In genomic region chr14:75088566-75089373, GRCh38 we compare ENCODE assay signal across 8 cellular contexts. TPM values are rescaled to one million over a fixed set of nuclear protein-coding genes. Genes with fewer than 3 reads are reported as not detected.
DNase-seq lines count a peak whose midpoint lies in the region; ATAC-seq, FAIRE-seq and TF ChIP-seq lines count a peak whose summit lies in the region.

No MANE protein-coding gene starts in this region.

- no TSS peak for BruUV-seq in mammary epithelial cell (replicated peaks; lab: Mats Ljungman, UMichigan)

- H3K27ac ChIP-seq in MM.1S (ENCODE audit: low read length) (no peak overlapping the region), SK-N-SH (ENCODE audit: low read depth in 2 of 2, low read length in 1 of 2) (no peak overlapping the region), mammary epithelial cell (ENCODE audit: insufficient read depth, low read depth, low read length) (no peak overlapping the region), kidney (ENCODE audit: low read depth in 2 of 2, low read length in 2 of 2) (no peak overlapping the region)

- in situ Hi-C loops in mammary epithelial cell (cut with MboI; ENCODE audit: low sequenced_read_pairs in 2 of 2) = loop anchor here in 1 of 2 donors (10.0 kb wide), 1 partner anchor 174 kb away; no protein-coding TSS in a partner anchor

- WGBS in SK-N-SH (ENCODE audit: low lambda C conversion rate) = 61% methylated on average over 7 of the region's 7 CpGs
- 59% methylated on average over 7 of the region's 7 CpGs for WGBS in mammary epithelial cell (ENCODE audit: low coverage, missing lambda C conversion rate)

- no peak overlapping the region for H3K4me2 ChIP-seq in MM.1S (ENCODE audit: low read depth, low read length)
- H3K4me2 ChIP-seq in SK-N-SH = no peak overlapping the region
- H3K4me2 ChIP-seq in mammary epithelial cell (ENCODE audit: insufficient read depth, low read depth, low read length) = no peak overlapping the region

- CTCF ChIA-PET in SK-N-SH (lab: Yijun Ruan, JAX) (interaction anchor here (0.6 to 15.6 kb wide), 71 partner anchors 8 to 411 kb away, joined by 3 to 290 read pairs (median 5); partner anchors contain the start of genes ACYP1, EIF2B2, PGF and RPS6KL1), mammary epithelial cell (lab: Charles Lee; ENCODE audit: low non-redundant PET) (interaction anchor here (0.7 kb wide), 3 partner anchors 75 to 234 kb away, joined by 3 read pairs; no protein-coding TSS in a partner anchor)

- H3K4me1 ChIP-seq in MM.1S (ENCODE audit: low read length) (no peaks in the 10 kb centered on the region), SK-N-SH (ENCODE audit: control insufficient read depth in 1 of 2, insufficient read depth in 2 of 2, low read depth in 1 of 2, low read length in 1 of 2) (no peaks in the 10 kb centered on the region), mammary epithelial cell (ENCODE audit: insufficient read depth, low read length) (peaks cover 3% of the 10 kb centered on the region), kidney (ENCODE audit: control insufficient read depth in 1 of 2, insufficient read depth in 1 of 2, low read depth in 1 of 2, low read length in 2 of 2) (no peaks in the 10 kb centered on the region)

- dilution Hi-C loops in mammary epithelial cell (cut with HindIII; ENCODE audit: low sequenced_read_pairs) = no loop called here

- POLR2A ChIA-PET in SK-N-SH (lab: Yijun Ruan, JAX) = no interaction called here

- H3K9me2 ChIP-seq in MM.1S (replicated peaks; ENCODE audit: insufficient read depth, low read length) = no peaks in the 10 kb centered on the region
- no peaks in the 10 kb centered on the region for H3K9me2 ChIP-seq in SK-N-SH

- no peak for ATAC-seq in HG03342 (IDR thresholded peaks at IDR 0.05; ENCODE audit: unreplicated experiment)

- H3K27me3 ChIP-seq in MM.1S (replicated peaks; ENCODE audit: insufficient read depth, low read length) (no peaks in the 10 kb centered on the region), SK-N-SH (ENCODE audit: insufficient read depth) (no peaks in the 10 kb centered on the region), mammary epithelial cell (ENCODE audit: insufficient read depth, low read length) (no peaks in the 10 kb centered on the region)

- TF ChIP-seq RAD21 in SK-N-SH (IDR thresholded peaks at IDR 0.05; ENCODE audit: low read length) = peak; percentile 95

- H3K9me3 ChIP-seq in MM.1S (replicated peaks; ENCODE audit: insufficient read depth, low read length) (no peaks in the 10 kb centered on the region), SK-N-SH (no peaks in the 10 kb centered on the region), mammary epithelial cell (replicated peaks; ENCODE audit: insufficient read depth, low read length) (no peaks in the 10 kb centered on the region), kidney (ENCODE audit: control insufficient read depth in 1 of 2, low read length in 2 of 2) (no peaks in the 10 kb centered on the region)

- TF ChIP-seq CTCF in MM.1S (IDR thresholded peaks at IDR 0.05; ENCODE audit: low read length) (peak; percentile 54), SK-N-SH (IDR thresholded peaks at IDR 0.05) (peak; percentile 91), mammary epithelial cell (conservative IDR thresholded peaks at IDR 0.05 in 1 of 2, IDR thresholded peaks at IDR 0.05 in 1 of 2; ENCODE audit: extremely low read depth in 1 of 2, insufficient read depth in 1 of 2, low read depth in 1 of 2, low read length in 2 of 2) (peak; percentile 77 to 82), kidney (IDR thresholded peaks at IDR 0.05; ENCODE audit: borderline replicate concordance, extremely low read depth, insufficient read depth) (peak; percentile 85)

- TF ChIP-seq EP300 in SK-N-SH (IDR thresholded peaks at IDR 0.05; ENCODE audit: borderline replicate concordance in 1 of 2, low read depth in 1 of 2, low read length in 1 of 2) = no peak

- no peaks in the 10 kb centered on the region for H3K79me2 ChIP-seq in MM.1S (ENCODE audit: low read length)
- no peaks in the 10 kb centered on the region for H3K79me2 ChIP-seq in SK-N-SH (ENCODE audit: insufficient read depth)
- H3K79me2 ChIP-seq in mammary epithelial cell (ENCODE audit: insufficient read depth, low read length) = no peaks in the 10 kb centered on the region

- H3K36me3 ChIP-seq in MM.1S (replicated peaks; ENCODE audit: insufficient read depth, low read length) (no peaks in the 10 kb centered on the region), SK-N-SH (replicated peaks in 1 of 2; ENCODE audit: control insufficient read depth in 1 of 2, insufficient read depth in 2 of 2, low read length in 1 of 2) (peaks cover 45 to 57% of the 10 kb centered on the region in 2 experiments), mammary epithelial cell (ENCODE audit: insufficient read depth, low read length) (peaks cover 33% of the 10 kb centered on the region), kidney (ENCODE audit: control insufficient read depth in 1 of 2, insufficient read depth in 2 of 2, low read length in 2 of 2) (peaks cover 31 to 39% of the 10 kb centered on the region in 2 donors)

- H2AFZ ChIP-seq in MM.1S (ENCODE audit: low read length) = no peak overlapping the region
- no peak overlapping the region for H2AFZ ChIP-seq in SK-N-SH (ENCODE audit: low read depth)
- H2AFZ ChIP-seq in mammary epithelial cell (ENCODE audit: low read depth, low read length) = no peak overlapping the region

- DNase-seq in NCI-H510A treated with DMSO at 0.1 percent for 48 hours (lab: John Stamatoyannopoulos, UW) (peak; percentile 51), NCI-H510A (lab: John Stamatoyannopoulos, UW) (no peak), MM.1S (peak; percentile 23), SK-N-SH (peak; percentile 66), mammary epithelial cell (peak; percentile 52), kidney (no peak)
- DNase-seq in stimulated activated CD8-positive, alpha-beta memory T cell treated with anti-CD3 and anti-CD28 coated beads, Interleukin-7, amount 100 ng/mL, for 4 hours (ENCODE audit: low read depth in 2 of 2) = peak; percentile 3 to 12

- H3F3A ChIP-seq in MM.1S (ENCODE audit: insufficient read depth, low read length) (no peaks in the 10 kb centered on the region), SK-N-SH (replicated peaks; ENCODE audit: insufficient read depth) (peaks cover 10% of the 10 kb centered on the region)

- intact Hi-C loops in mammary epithelial cell (cut with micrococcal nuclease) = loop anchor here (1.0 to 5.0 kb wide), 4 partner anchors 86 to 227 kb away; partner anchors contain the start of gene EIF2B2
- intact Hi-C loops in kidney (cut with DNase I) = loop anchor here (10.0 kb wide), 1 partner anchor 144 kb away; no protein-coding TSS in a partner anchor

- H3K4me3 ChIP-seq in MM.1S (ENCODE audit: low read length) (no peak overlapping the region), SK-N-SH (ENCODE audit: low read depth in 2 of 2, low read length in 1 of 2) (no peak overlapping the region), mammary epithelial cell (replicated peaks in 1 of 3; ENCODE audit: insufficient read depth in 1 of 3, low read depth in 2 of 3, low read length in 3 of 3) (no peak overlapping the region), kidney (ENCODE audit: low read length in 2 of 2) (no peak overlapping the region)

- FAIRE-seq in kidney (lab: Jason Lieb, UNC) = no peak

- no peaks in the 10 kb centered on the region for H4K20me1 ChIP-seq in MM.1S (ENCODE audit: insufficient read depth, low read length)
- no peaks in the 10 kb centered on the region for H4K20me1 ChIP-seq in SK-N-SH (ENCODE audit: insufficient read depth)
- H4K20me1 ChIP-seq in mammary epithelial cell (ENCODE audit: insufficient read depth, low read length) = no peaks in the 10 kb centered on the region

- H3K9ac ChIP-seq in MM.1S (ENCODE audit: low read length) (no peak overlapping the region), SK-N-SH (no peak overlapping the region), mammary epithelial cell (ENCODE audit: insufficient read depth, low read length) (no peak overlapping the region), kidney (ENCODE audit: low read length in 2 of 2) (no peak overlapping the region)

TF ChIP-seq in SK-N-SH, 30 proteins besides CTCF, POLR2A, EP300 and RAD21:
- TF ChIP-seq SMC3 (IDR thresholded peaks at IDR 0.05; ENCODE audit: low read depth, low read length) (peak; percentile 81), NFIC (IDR thresholded peaks at IDR 0.05; ENCODE audit: borderline replicate concordance) (no peak)

RNA-seq across cellular contexts. Expression of gene ZC2HC1C, which starts 19.3 kb away (rescaled TPM):
- polyA plus RNA-seq in SK-N-SH (2012; rRNA removed) (1.2 and 1.4 TPM in 2 replicates), mammary epithelial cell (0.94 TPM), kidney (ENCODE audit: insufficient read depth, low read depth, low replicate concordance) (11.9 TPM)
- 1.2 TPM in 2 replicates for polyA plus RNA-seq in SK-N-SH (2012; cell fraction: cytosol; rRNA removed)
- polyA plus RNA-seq in SK-N-SH (2012; cell fraction: nucleus; rRNA removed) = 1.2 and 2.8 TPM in 2 replicates
- total RNA-seq in mammary epithelial cell (under 1 TPM; 0.17 to 0.89 TPM), kidney (6.7 TPM)
- polyA minus RNA-seq in mammary epithelial cell = not detected

RNA-seq across cellular contexts. Expression of gene ACYP1, which starts 24.9 kb away (rescaled TPM):
- polyA plus RNA-seq in SK-N-SH (2012; rRNA removed) (53.5 and 70.1 TPM in 2 replicates), mammary epithelial cell (25.7 TPM), kidney (ENCODE audit: insufficient read depth, low read depth, low replicate concordance) (16.8 TPM)
- polyA plus RNA-seq in SK-N-SH (2012; cell fraction: cytosol; rRNA removed) = 86.5 and 95.9 TPM in 2 replicates
- polyA plus RNA-seq in SK-N-SH (2012; cell fraction: nucleus; rRNA removed) = 26.7 and 40.9 TPM in 2 replicates
- total RNA-seq in mammary epithelial cell (10 to 100 TPM in 1 of 2 donors, 1 to 10 TPM in 1; 5.3 to 27.0 TPM), kidney (20.6 TPM)
- 24.4 TPM for polyA minus RNA-seq in mammary epithelial cell

RNA-seq across cellular contexts. Expression of gene MLH3, which starts 37.5 kb away (rescaled TPM):
- polyA plus RNA-seq in SK-N-SH (2012; rRNA removed) (3.8 and 4.7 TPM in 2 replicates), mammary epithelial cell (5.5 TPM), kidney (ENCODE audit: insufficient read depth, low read depth, low replicate concordance) (21.7 TPM)
- polyA plus RNA-seq in SK-N-SH (2012; cell fraction: cytosol; rRNA removed) = 2.9 and 3.8 TPM in 2 replicates
- 12.6 and 15.9 TPM in 2 replicates for polyA plus RNA-seq in SK-N-SH (2012; cell fraction: nucleus; rRNA removed)
- total RNA-seq in mammary epithelial cell (10 to 100 TPM; 11.9 to 15.8 TPM), kidney (31.2 TPM)
- 20.7 TPM for polyA minus RNA-seq in mammary epithelial cell

RNA-seq across cellular contexts. Expression of gene NEK9, which starts 38.1 kb away (rescaled TPM):
- polyA plus RNA-seq in SK-N-SH (2012; rRNA removed) (48.1 and 53.3 TPM in 2 replicates), mammary epithelial cell (17.7 TPM), kidney (ENCODE audit: insufficient read depth, low read depth, low replicate concordance) (25.4 TPM)
- 50.2 and 51.3 TPM in 2 replicates for polyA plus RNA-seq in SK-N-SH (2012; cell fraction: cytosol; rRNA removed)
- polyA plus RNA-seq in SK-N-SH (2012; cell fraction: nucleus; rRNA removed) = 111 and 119 TPM in 2 replicates
- total RNA-seq in mammary epithelial cell (10 to 100 TPM; 31.7 to 58.0 TPM), kidney (81.5 TPM)
- 54.9 TPM for polyA minus RNA-seq in mammary epithelial cell

Comparison
In these comparisons a context has a peak if more than half of its experiments do, and no peak if none do; other contexts are left out.
1. DNase-seq: peak in NCI-H510A treated with DMSO at 0.1 percent for 48 hours (single experiment), MM.1S (single experiment), SK-N-SH (single experiment), mammary epithelial cell (single experiment) and stimulated activated CD8-positive, alpha-beta memory T cell treated with anti-CD3 and anti-CD28 coated beads, Interleukin-7, amount 100 ng/mL, for 4 hours (2 of 2); none in NCI-H510A (single experiment) and kidney (single experiment).
2. Peak in every context shown above with its lines, with median percentiles within 50 percentile points of each other: CTCF ChIP-seq.